In genomic region chr3:155282416-155283091, GRCh38 we compare ENCODE assay signal across 1 cellular context.
TF ChIP-seq lines count a peak whose summit lies in the region.

No MANE protein-coding gene starts in this region.

TF ChIP-seq in K562, 482 proteins besides CTCF, POLR2A, EP300 and RAD21 (continued from another document):
- TF ChIP-seq, protein P1, sequence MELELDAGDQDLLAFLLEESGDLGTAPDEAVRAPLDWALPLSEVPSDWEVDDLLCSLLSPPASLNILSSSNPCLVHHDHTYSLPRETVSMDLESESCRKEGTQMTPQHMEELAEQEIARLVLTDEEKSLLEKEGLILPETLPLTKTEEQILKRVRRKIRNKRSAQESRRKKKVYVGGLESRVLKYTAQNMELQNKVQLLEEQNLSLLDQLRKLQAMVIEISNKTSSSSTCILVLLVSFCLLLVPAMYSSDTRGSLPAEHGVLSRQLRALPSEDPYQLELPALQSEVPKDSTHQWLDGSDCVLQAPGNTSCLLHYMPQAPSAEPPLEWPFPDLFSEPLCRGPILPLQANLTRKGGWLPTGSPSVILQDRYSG (tag; conservative IDR thresholded peaks at IDR 0.05; ENCODE audit: low read depth), result no peak
